ENCODE assay signal across 8 cellular contexts in the genomic region with DNA sequence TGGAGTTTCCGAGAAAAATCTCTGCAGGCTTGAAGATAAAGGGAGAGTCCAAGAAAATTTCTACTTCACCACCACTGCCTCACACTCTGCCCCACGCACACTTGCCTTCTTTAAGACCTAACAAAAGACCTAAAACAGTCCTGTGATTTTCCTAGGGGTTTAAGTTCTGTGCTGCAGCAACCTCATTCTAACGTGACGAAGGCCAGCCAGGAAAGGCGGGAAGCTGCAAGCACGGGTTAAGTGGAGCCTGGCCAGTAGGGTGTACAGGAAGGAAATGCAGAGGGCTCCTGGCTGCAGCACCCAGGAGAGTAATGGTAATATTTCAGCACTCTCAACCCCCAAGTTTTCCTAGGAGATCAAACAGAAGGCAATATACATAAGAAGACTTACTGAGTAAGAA. TPM values are rescaled to one million over a fixed set of nuclear protein-coding genes. Genes with fewer than 3 reads are reported as not detected.
DNase-seq lines count a peak whose midpoint lies in the region; ATAC-seq and TF ChIP-seq lines count a peak whose summit lies in the region.

No MANE protein-coding gene starts in this region.

- H3K27me3 ChIP-seq in upper lobe of right lung: no peaks in the 10 kb centered on the region

- peaks cover 12% of the 10 kb centered on the region for H3K27me3 Mint-ChIP-seq in IgD-negative memory B cell

- TF ChIP-seq CTCF in upper lobe of right lung (IDR thresholded peaks at IDR 0.05): no peak

- no peaks in the 10 kb centered on the region for H3K36me3 ChIP-seq in upper lobe of right lung

- DNase-seq in ACHN (peak; percentile 54), dermis blood vessel endothelial cell (peak; percentile 7), midbrain (lab: John Stamatoyannopoulos, UW) (peak; percentile 55), upper lobe of right lung (no peak), RPMI8226 (no peak)

- H3K27ac ChIP-seq in upper lobe of right lung: peak overlapping the region; percentile 88

- peaks cover 29% of the 10 kb centered on the region for H3K4me1 ChIP-seq in upper lobe of right lung

- H3K4me3 Mint-ChIP-seq in IgD-negative memory B cell: peak overlapping the region; percentile 80 to 97 (median 92)

- ATAC-seq in upper lobe of right lung (peak; percentile 3), HG02678 (IDR thresholded peaks at IDR 0.05; ENCODE audit: unreplicated experiment) (no peak), GM19395 (IDR thresholded peaks at IDR 0.05; ENCODE audit: unreplicated experiment) (no peak)

- H3K9me3 ChIP-seq in upper lobe of right lung: no peaks in the 10 kb centered on the region

- peaks cover 0 to 2% (median 2%) of the 10 kb centered on the region in 3 donors for H3K9me3 Mint-ChIP-seq in IgD-negative memory B cell

- no peaks in the 10 kb centered on the region for H3K36me3 Mint-ChIP-seq in IgD-negative memory B cell

- peak overlapping the region; percentile 60 to 98 (median 92) for H3K27ac Mint-ChIP-seq in IgD-negative memory B cell

- peak overlapping the region; percentile 70 for H3K4me3 ChIP-seq in upper lobe of right lung

- intact Hi-C loops in upper lobe of right lung (cut with DNase I): no loop called here

- peaks cover 18 to 23% (median 21%) of the 10 kb centered on the region in 3 donors for H3K4me1 Mint-ChIP-seq in IgD-negative memory B cell

- in situ Hi-C loops in ACHN (cut with HindIII; ENCODE audit: low pct_ligation_motif_present, low pct_unique_long_range_greater_than_20kb, low sequenced_read_pairs): no loop called here

RNA-seq across cellular contexts. Expression of gene SPATA6, which starts 1.5 kb away (rescaled TPM):
- 2.2 TPM for polyA plus RNA-seq in IgD-negative memory B cell
- total RNA-seq in dermis blood vessel endothelial cell (1.3 and 2.9 TPM in 2 replicates), upper lobe of right lung (19.5 TPM)

Comparison
In these comparisons a context has a peak if more than half of its experiments do, and no peak if none do; other contexts are left out.
1. DNase-seq: peak in ACHN (single experiment), dermis blood vessel endothelial cell (single experiment) and midbrain (single experiment); none in upper lobe of right lung (single experiment) and RPMI8226 (single experiment).